1 cellular context compared by ENCODE assay signal in the genomic region with DNA sequence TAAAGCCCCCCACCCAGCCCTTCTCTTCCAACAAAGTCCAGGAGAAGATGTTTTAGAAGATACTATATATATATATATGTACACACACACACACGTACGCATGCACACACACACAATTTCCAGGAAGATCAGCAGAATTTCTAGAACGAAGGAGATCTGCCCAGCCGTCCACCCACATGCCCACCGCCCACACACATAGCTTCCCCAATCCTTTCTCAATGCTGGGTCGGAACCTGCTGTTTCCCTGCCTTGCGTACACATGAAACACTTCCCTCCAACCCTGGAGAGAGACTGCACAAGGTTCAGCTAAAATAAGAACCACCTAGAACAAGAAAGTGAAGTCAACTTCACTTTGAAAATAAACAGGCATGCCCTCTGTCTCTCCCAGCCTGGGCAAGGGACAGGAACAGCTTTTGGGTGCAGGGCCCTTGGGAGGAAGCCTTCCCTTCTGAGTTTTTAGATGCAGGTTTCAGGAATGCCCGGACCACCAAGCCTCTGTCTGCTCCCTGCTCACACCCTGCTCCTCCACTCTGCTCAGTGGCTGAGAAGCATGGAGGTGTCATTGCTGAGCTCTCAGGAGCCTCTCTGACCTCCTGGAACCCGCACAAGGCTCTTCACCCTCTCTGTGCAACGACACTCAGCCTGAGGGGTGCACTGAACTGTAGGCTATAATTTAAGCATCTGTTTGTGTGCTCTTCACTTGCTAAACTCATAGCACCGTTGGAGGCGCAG.
TF ChIP-seq lines count a peak whose summit lies in the region.

No MANE protein-coding gene starts in this region.

TF ChIP-seq in H1, 55 proteins besides CTCF, POLR2A, EP300 and RAD21:
- TF ChIP-seq, protein P1, sequence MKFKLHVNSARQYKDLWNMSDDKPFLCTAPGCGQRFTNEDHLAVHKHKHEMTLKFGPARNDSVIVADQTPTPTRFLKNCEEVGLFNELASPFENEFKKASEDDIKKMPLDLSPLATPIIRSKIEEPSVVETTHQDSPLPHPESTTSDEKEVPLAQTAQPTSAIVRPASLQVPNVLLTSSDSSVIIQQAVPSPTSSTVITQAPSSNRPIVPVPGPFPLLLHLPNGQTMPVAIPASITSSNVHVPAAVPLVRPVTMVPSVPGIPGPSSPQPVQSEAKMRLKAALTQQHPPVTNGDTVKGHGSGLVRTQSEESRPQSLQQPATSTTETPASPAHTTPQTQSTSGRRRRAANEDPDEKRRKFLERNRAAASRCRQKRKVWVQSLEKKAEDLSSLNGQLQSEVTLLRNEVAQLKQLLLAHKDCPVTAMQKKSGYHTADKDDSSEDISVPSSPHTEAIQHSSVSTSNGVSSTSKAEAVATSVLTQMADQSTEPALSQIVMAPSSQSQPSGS (IDR thresholded peaks at IDR 0.05; ENCODE audit: low read length), result no peak
- TF ChIP-seq SP1 (IDR thresholded peaks at IDR 0.05; ENCODE audit: low read depth, low read length), result no peak
- TF ChIP-seq, protein P2, sequence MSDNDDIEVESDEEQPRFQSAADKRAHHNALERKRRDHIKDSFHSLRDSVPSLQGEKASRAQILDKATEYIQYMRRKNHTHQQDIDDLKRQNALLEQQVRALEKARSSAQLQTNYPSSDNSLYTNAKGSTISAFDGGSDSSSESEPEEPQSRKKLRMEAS (IDR thresholded peaks at IDR 0.05), result no peak
- no peak for TF ChIP-seq KDM4A (IDR thresholded peaks at IDR 0.05; ENCODE audit: low read depth, low read length, severe bottlenecking)
- no peak for TF ChIP-seq BACH1 (IDR thresholded peaks at IDR 0.05; ENCODE audit: low read length)
- TF ChIP-seq, protein P3, sequence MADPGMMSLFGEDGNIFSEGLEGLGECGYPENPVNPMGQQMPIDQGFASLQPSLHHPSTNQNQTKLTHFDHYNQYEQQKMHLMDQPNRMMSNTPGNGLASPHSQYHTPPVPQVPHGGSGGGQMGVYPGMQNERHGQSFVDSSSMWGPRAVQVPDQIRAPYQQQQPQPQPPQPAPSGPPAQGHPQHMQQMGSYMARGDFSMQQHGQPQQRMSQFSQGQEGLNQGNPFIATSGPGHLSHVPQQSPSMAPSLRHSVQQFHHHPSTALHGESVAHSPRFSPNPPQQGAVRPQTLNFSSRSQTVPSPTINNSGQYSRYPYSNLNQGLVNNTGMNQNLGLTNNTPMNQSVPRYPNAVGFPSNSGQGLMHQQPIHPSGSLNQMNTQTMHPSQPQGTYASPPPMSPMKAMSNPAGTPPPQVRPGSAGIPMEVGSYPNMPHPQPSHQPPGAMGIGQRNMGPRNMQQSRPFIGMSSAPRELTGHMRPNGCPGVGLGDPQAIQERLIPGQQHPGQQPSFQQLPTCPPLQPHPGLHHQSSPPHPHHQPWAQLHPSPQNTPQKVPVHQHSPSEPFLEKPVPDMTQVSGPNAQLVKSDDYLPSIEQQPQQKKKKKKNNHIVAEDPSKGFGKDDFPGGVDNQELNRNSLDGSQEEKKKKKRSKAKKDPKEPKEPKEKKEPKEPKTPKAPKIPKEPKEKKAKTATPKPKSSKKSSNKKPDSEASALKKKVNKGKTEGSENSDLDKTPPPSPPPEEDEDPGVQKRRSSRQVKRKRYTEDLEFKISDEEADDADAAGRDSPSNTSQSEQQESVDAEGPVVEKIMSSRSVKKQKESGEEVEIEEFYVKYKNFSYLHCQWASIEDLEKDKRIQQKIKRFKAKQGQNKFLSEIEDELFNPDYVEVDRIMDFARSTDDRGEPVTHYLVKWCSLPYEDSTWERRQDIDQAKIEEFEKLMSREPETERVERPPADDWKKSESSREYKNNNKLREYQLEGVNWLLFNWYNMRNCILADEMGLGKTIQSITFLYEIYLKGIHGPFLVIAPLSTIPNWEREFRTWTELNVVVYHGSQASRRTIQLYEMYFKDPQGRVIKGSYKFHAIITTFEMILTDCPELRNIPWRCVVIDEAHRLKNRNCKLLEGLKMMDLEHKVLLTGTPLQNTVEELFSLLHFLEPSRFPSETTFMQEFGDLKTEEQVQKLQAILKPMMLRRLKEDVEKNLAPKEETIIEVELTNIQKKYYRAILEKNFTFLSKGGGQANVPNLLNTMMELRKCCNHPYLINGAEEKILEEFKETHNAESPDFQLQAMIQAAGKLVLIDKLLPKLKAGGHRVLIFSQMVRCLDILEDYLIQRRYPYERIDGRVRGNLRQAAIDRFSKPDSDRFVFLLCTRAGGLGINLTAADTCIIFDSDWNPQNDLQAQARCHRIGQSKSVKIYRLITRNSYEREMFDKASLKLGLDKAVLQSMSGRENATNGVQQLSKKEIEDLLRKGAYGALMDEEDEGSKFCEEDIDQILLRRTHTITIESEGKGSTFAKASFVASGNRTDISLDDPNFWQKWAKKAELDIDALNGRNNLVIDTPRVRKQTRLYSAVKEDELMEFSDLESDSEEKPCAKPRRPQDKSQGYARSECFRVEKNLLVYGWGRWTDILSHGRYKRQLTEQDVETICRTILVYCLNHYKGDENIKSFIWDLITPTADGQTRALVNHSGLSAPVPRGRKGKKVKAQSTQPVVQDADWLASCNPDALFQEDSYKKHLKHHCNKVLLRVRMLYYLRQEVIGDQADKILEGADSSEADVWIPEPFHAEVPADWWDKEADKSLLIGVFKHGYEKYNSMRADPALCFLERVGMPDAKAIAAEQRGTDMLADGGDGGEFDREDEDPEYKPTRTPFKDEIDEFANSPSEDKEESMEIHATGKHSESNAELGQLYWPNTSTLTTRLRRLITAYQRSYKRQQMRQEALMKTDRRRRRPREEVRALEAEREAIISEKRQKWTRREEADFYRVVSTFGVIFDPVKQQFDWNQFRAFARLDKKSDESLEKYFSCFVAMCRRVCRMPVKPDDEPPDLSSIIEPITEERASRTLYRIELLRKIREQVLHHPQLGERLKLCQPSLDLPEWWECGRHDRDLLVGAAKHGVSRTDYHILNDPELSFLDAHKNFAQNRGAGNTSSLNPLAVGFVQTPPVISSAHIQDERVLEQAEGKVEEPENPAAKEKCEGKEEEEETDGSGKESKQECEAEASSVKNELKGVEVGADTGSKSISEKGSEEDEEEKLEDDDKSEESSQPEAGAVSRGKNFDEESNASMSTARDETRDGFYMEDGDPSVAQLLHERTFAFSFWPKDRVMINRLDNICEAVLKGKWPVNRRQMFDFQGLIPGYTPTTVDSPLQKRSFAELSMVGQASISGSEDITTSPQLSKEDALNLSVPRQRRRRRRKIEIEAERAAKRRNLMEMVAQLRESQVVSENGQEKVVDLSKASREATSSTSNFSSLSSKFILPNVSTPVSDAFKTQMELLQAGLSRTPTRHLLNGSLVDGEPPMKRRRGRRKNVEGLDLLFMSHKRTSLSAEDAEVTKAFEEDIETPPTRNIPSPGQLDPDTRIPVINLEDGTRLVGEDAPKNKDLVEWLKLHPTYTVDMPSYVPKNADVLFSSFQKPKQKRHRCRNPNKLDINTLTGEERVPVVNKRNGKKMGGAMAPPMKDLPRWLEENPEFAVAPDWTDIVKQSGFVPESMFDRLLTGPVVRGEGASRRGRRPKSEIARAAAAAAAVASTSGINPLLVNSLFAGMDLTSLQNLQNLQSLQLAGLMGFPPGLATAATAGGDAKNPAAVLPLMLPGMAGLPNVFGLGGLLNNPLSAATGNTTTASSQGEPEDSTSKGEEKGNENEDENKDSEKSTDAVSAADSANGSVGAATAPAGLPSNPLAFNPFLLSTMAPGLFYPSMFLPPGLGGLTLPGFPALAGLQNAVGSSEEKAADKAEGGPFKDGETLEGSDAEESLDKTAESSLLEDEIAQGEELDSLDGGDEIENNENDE (IDR thresholded peaks at IDR 0.05; ENCODE audit: insufficient replicate concordance, low read length), result no peak
- TF ChIP-seq ZNF274 (IDR thresholded peaks at IDR 0.05; ENCODE audit: borderline replicate concordance, extremely low read depth, low read length), result no peak
- no peak for TF ChIP-seq EZH2 (IDR thresholded peaks at IDR 0.05; ENCODE audit: low read depth, low read length, severe bottlenecking)
- TF ChIP-seq SRF (IDR thresholded peaks at IDR 0.05; ENCODE audit: low read depth, low read length), result no peak
- no peak for TF ChIP-seq CHD1 (IDR thresholded peaks at IDR 0.05; ENCODE audit: low read depth, low read length)
- TF ChIP-seq CHD2 (IDR thresholded peaks at IDR 0.05; ENCODE audit: low read length), result no peak
- TF ChIP-seq, protein P4, sequence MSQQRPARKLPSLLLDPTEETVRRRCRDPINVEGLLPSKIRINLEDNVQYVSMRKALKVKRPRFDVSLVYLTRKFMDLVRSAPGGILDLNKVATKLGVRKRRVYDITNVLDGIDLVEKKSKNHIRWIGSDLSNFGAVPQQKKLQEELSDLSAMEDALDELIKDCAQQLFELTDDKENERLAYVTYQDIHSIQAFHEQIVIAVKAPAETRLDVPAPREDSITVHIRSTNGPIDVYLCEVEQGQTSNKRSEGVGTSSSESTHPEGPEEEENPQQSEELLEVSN (IDR thresholded peaks at IDR 0.05), result no peak
- TF ChIP-seq CREB1 (IDR thresholded peaks at IDR 0.05), result no peak
TF ChIP-seq in H1: peak in this region for 0.
